8 cellular contexts compared by ENCODE assay signal in the genomic region with DNA sequence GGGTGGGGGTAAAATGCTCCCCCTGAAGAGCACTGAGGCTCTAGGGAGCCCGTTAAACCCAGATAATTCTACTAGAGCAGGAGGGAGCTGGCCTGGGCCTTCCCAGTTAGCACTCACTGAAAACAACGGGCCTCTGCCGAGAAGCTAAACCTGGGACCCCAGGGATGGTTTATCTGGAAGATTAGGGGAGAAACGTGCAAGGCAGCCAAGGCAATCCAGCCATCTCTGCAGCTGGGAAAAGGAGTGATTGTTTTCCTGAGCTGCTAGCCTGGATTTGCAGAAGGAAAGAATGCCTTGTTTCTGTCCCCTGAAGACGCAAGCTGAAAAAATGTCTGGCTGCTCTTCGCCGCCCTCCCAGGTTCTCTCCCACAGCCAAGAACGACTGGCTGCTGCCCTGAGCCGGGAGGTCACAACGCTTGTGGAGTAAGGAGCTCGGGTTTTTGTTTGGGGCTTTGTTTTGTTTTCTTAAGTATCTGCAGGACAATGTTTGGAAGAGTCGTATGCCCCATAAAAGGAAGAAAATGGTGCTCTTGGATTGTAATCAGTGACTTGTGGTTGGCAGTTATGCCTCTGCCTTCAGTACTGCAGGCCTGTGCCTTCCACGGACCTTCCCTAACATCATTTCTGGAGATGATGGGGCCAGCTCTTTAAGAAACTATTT. TPM values are rescaled to one million over a fixed set of nuclear protein-coding genes. Genes with fewer than 3 reads are reported as not detected.
A peak's percentile ranks its signal among the peaks of the same experiment; 100 is the strongest.
DNase-seq lines count a peak whose midpoint lies in the region; ATAC-seq and TF ChIP-seq lines count a peak whose summit lies in the region.
"Had no signal": no experiment of that assay in that cellular context is flagged by ENCODE, and none has a peak within 500 bp of the region (broad histone marks: within the 10 kb centered on the region; RNA-seq: fewer than 3 reads in every experiment).

No MANE protein-coding gene starts in this region.

- no peak overlapping the region for H3K27ac Mint-ChIP-seq in T-helper 17 cell
- H3K27ac Mint-ChIP-seq in neural crest cell (ENCODE audit: unreplicated experiment): peak overlapping the region; percentile 89

- peaks cover 37% of the 10 kb centered on the region for H3K27me3 Mint-ChIP-seq in T-helper 17 cell
- no peaks in the 10 kb centered on the region for H3K27me3 Mint-ChIP-seq in neural crest cell (ENCODE audit: low read depth)

- H3K36me3 ChIP-seq in upper lobe of right lung: no peaks in the 10 kb centered on the region

- H3K27me3 ChIP-seq in upper lobe of right lung: no peaks in the 10 kb centered on the region

- peak overlapping the region; percentile 56 for H3K27ac ChIP-seq in upper lobe of right lung

- H3K9me3 ChIP-seq in T-helper 17 cell (ENCODE audit: control insufficient read depth, low read length, poor library complexity, severe bottlenecking) (no peaks in the 10 kb centered on the region), upper lobe of right lung (no peaks in the 10 kb centered on the region)

- TF ChIP-seq CTCF in fibroblast of pulmonary artery (IDR thresholded peaks at IDR 0.05; ENCODE audit: low read length, missing control alignments) (no peak), neural crest cell (conservative IDR thresholded peaks at IDR 0.05) (no peak), upper lobe of right lung (IDR thresholded peaks at IDR 0.05) (no peak)

- peak overlapping the region; percentile 41 for H3K4me3 Mint-ChIP-seq in T-helper 17 cell
- peak overlapping the region; percentile 18 for H3K4me3 Mint-ChIP-seq in neural crest cell

- no peaks in the 10 kb centered on the region for H3K9me3 Mint-ChIP-seq in neural crest cell

- no peaks in the 10 kb centered on the region for H3K36me3 Mint-ChIP-seq in T-helper 17 cell (ENCODE audit: low read depth)
- H3K36me3 Mint-ChIP-seq in neural crest cell (ENCODE audit: low read depth): peaks cover 13% of the 10 kb centered on the region

- H3K4me1 ChIP-seq in upper lobe of right lung: peaks cover 43% of the 10 kb centered on the region

- H3K4me1 Mint-ChIP-seq in T-helper 17 cell: peaks cover 13% of the 10 kb centered on the region
- peaks cover 60% of the 10 kb centered on the region for H3K4me1 Mint-ChIP-seq in neural crest cell

- intact Hi-C loops in upper lobe of right lung (cut with DNase I): no loop called here

- ATAC-seq in T-helper 17 cell (no peak), upper lobe of right lung (no peak), HG03354 (IDR thresholded peaks at IDR 0.05; ENCODE audit: poor library complexity, severe bottlenecking, unreplicated experiment) (no peak)

- DNase-seq in T-helper 17 cell: no peak
- peak; percentile 92 for DNase-seq in fibroblast of pulmonary artery (ENCODE audit: low read depth)
- no peak for DNase-seq in neural crest cell (ENCODE audit: low read depth, low spot score)
- DNase-seq in upper lobe of right lung: peak; percentile 28
- no peak for DNase-seq in DMS79 treated with DMSO at 0.1 percent for 48 hours (lab: John Stamatoyannopoulos, UW)
- DNase-seq in cortex of kidney (lab: John Stamatoyannopoulos, UW): no peak
- DNase-seq: NCI-H1105 treated with DMSO at 0.1 percent for 48 hours had no signal

- peak overlapping the region; percentile 3 for H3K4me3 ChIP-seq in fibroblast of pulmonary artery (replicated peaks; ENCODE audit: low read depth, low read length)
- H3K4me3 ChIP-seq in upper lobe of right lung: no peak overlapping the region

RNA-seq across cellular contexts. Expression of a gene that starts 31.5 kb away (rescaled TPM):
- total RNA-seq in T-helper 17 cell (1 to 10 TPM in 1 of 2 donors, under 1 TPM in 1; 0.07 to 1.9 TPM), neural crest cell (159 and 164 TPM in 2 replicates), upper lobe of right lung (273 TPM)

RNA-seq across cellular contexts. Expression of a gene that starts 31.6 kb away (rescaled TPM):
- under 1 TPM in 1 of 2 donors, not detected in 1; 0.37 TPM for total RNA-seq in T-helper 17 cell
- total RNA-seq in neural crest cell: 65.5 and 67.9 TPM in 2 replicates
- 242 TPM for total RNA-seq in upper lobe of right lung

Comparison
In these comparisons a context has a peak if more than half of its experiments do, and no peak if none do; other contexts are left out.
1. DNase-seq: peak in fibroblast of pulmonary artery (single experiment) and upper lobe of right lung (single experiment); none in T-helper 17 cell (0 of 3), neural crest cell (single experiment), DMS79 treated with DMSO at 0.1 percent for 48 hours (single experiment) and cortex of kidney (single experiment).
2. RNA of a gene that starts 31.5 kb away (total RNA-seq): 273 TPM in upper lobe of right lung (single experiment) and 159 to 164 TPM in neural crest cell; 0.07 to 1.9 TPM in T-helper 17 cell; every median in the first group is over 10 times any median in the second.
3. RNA of a gene that starts 31.6 kb away (total RNA-seq): 242 TPM in upper lobe of right lung (single experiment) and 65.5 to 67.9 TPM in neural crest cell; 0.37 TPM in T-helper 17 cell; every median in the first group is over 10 times any median in the second.